4 cellular contexts compared by ENCODE assay signal in the genomic region with DNA sequence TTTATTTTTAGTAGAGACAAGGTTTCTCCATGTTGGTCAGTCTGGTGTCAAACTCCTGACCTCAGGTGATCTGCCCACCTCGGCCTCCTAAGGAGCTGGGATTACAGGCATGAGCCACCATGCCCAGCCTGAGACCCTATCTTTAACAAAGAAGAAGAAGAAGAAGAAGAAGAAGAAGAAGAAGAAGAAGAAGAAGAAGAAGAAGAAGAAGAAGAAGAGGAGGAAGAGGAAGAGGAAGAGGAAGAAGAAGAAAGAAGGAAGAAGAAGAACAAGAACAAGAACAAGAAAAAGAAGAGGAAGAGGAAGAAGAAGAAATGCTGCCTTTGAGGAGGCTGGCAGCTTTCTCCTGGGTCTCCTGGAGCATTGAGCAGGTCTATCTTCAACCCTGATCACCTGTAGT.
DNase-seq lines count a peak whose midpoint lies in the region; ATAC-seq, FAIRE-seq and TF ChIP-seq lines count a peak whose summit lies in the region.
"Not testable (repeated sequence)": the region's sequence is repeated elsewhere in the genome, so short reads cannot be mapped to it uniquely, and the experiment has no call there.

No MANE protein-coding gene starts in this region.

- POLR2A ChIA-PET in IMR-90 (lab: Charles Lee; ENCODE audit: unreplicated experiment): not testable (repeated sequence)
- POLR2A ChIA-PET in K562 (lab: Yijun Ruan, JAX): interaction anchor here (1.5 kb wide), 1 partner anchor 23 kb away, joined by 8 read pairs; no protein-coding TSS in a partner anchor

- peaks cover 22% of the 10 kb centered on the region for H3K4me1 ChIP-seq in IMR-90 (ENCODE audit: control insufficient read depth, insufficient read depth, low read length)
- H3K4me1 ChIP-seq in K562 (replicated peaks in 1 of 2; ENCODE audit: control insufficient read depth in 2 of 2, insufficient read depth in 2 of 2, low read length in 2 of 2); neutrophil (ENCODE audit: control insufficient read depth in 1 of 2, insufficient read depth in 1 of 2, low read depth in 1 of 2, low read length in 1 of 2): not testable (repeated sequence)

- TF ChIP-seq EP300 in K562 (IDR thresholded peaks at IDR 0.05; ENCODE audit: low read length): not testable (repeated sequence)

- not testable (repeated sequence) for H3K4me2 ChIP-seq in IMR-90 (ENCODE audit: low read depth, low read length); K562 (ENCODE audit: insufficient read depth, low read length)

- peak overlapping the region; percentile 13; the same call in 1 of the 2 replicates for H3K4ac ChIP-seq in IMR-90 (ENCODE audit: low read depth, low read length)

- H2BK15ac ChIP-seq in IMR-90 (ENCODE audit: low read depth, low read length): peak overlapping the region; percentile 42; the same call in 1 of the 3 replicates

- not testable (repeated sequence) for H2AK5ac ChIP-seq in IMR-90 (ENCODE audit: low read depth, low read length)

- intact Hi-C loops in IMR-90 (cut with micrococcal nuclease); activated T-helper 1 cell treated with anti-CD3 and anti-CD28 coated beads, Interleukin-12 subunit alpha, Interleukin-12 subunit beta, Interleukin-2, Interleukin-4 antibody, amounts not matched to agents 30 ng/mL and 10 ng/mL and 1 ng/mL, durations not matched to agents 14 hours and 24 hours and 36 hours (cut with micrococcal nuclease); K562 (cut with micrococcal nuclease): not testable (repeated sequence)

- H3K9me3 Mint-ChIP-seq in activated T-helper 1 cell treated with anti-CD3 and anti-CD28 coated beads, Interleukin-12 subunit alpha, Interleukin-12 subunit beta, Interleukin-2, Interleukin-4 antibody, amounts not matched to agents 30 ng/mL and 10 ng/mL and 1 ng/mL, durations not matched to agents 14 hours and 24 hours and 36 hours: not testable (repeated sequence)

- H3K9ac ChIP-seq in IMR-90 (ENCODE audit: low read depth, low read length); K562 (ENCODE audit: insufficient read depth in 1 of 2, low read depth in 2 of 2, low read length in 2 of 2): not testable (repeated sequence)

- not testable (repeated sequence) for H3K4me3 Mint-ChIP-seq in activated T-helper 1 cell treated with anti-CD3 and anti-CD28 coated beads, Interleukin-12 subunit alpha, Interleukin-12 subunit beta, Interleukin-2, Interleukin-4 antibody, amounts not matched to agents 30 ng/mL and 10 ng/mL and 1 ng/mL, durations not matched to agents 14 hours and 24 hours and 36 hours

- not testable (repeated sequence) for H3K4me3 ChIP-seq in IMR-90 (ENCODE audit: insufficient read depth, low read depth, low read length); K562; neutrophil (ENCODE audit: low read depth in 1 of 2, low read length in 1 of 2)

- H3K36me3 Mint-ChIP-seq in activated T-helper 1 cell treated with anti-CD3 and anti-CD28 coated beads, Interleukin-12 subunit alpha, Interleukin-12 subunit beta, Interleukin-2, Interleukin-4 antibody, amounts not matched to agents 30 ng/mL and 10 ng/mL and 1 ng/mL, durations not matched to agents 14 hours and 24 hours and 36 hours (ENCODE audit: low read depth): not testable (repeated sequence)

- not testable (repeated sequence) for H2AK9ac ChIP-seq in IMR-90 (replicated peaks; ENCODE audit: low read depth, low read length, poor library complexity)

- H2BK120ac ChIP-seq in IMR-90 (ENCODE audit: low read depth, low read length): peak overlapping the region; percentile 35; the same call in 1 of the 2 replicates

- H4K5ac ChIP-seq in IMR-90 (ENCODE audit: low read depth, low read length): not testable (repeated sequence)

- in situ Hi-C loops in IMR-90 (cut with MboI; ENCODE audit: low sequenced_read_pairs); K562 (cut with MboI): not testable (repeated sequence)

- not testable (repeated sequence) for H4K20me1 ChIP-seq in IMR-90 (ENCODE audit: insufficient read depth, low read length); K562 (replicated peaks; ENCODE audit: control insufficient read depth, insufficient read depth, low read length)

- not testable (repeated sequence) for H3K36me3 ChIP-seq in IMR-90 (ENCODE audit: control insufficient read depth, insufficient read depth, low read length); K562 (ENCODE audit: control insufficient read depth, insufficient read depth, low read length); neutrophil

- not testable (repeated sequence) for H3K9me3 ChIP-seq in IMR-90 (ENCODE audit: control insufficient read depth, insufficient read depth, low read length); K562 (replicated peaks; ENCODE audit: control insufficient read depth, insufficient read depth, low read depth, low read length); neutrophil

- peak overlapping the region; percentile 40; the same call in 1 of the 2 replicates for H3K14ac ChIP-seq in IMR-90 (replicated peaks; ENCODE audit: low read depth, low read length)

- not testable (repeated sequence) for H2AFZ ChIP-seq in IMR-90 (replicated peaks; ENCODE audit: low read length, poor library complexity); K562 (ENCODE audit: low read depth, low read length)

- H3K9me1 ChIP-seq in IMR-90 (ENCODE audit: insufficient read depth, low read length): peaks cover 19% of the 10 kb centered on the region
- H3K9me1 ChIP-seq in K562 (ENCODE audit: control insufficient read depth, insufficient read depth, low read length): not testable (repeated sequence)

- H3K4me1 Mint-ChIP-seq in activated T-helper 1 cell treated with anti-CD3 and anti-CD28 coated beads, Interleukin-12 subunit alpha, Interleukin-12 subunit beta, Interleukin-2, Interleukin-4 antibody, amounts not matched to agents 30 ng/mL and 10 ng/mL and 1 ng/mL, durations not matched to agents 14 hours and 24 hours and 36 hours (ENCODE audit: low read depth): not testable (repeated sequence)

- dilution Hi-C loops in IMR-90 (cut with HindIII; ENCODE audit: low sequenced_read_pairs, unreplicated experiment): not testable (repeated sequence)

- not testable (repeated sequence) for H3K18ac ChIP-seq in IMR-90 (ENCODE audit: low read depth, low read length)

- DNase-seq in IMR-90; activated T-helper 1 cell treated with anti-CD3 and anti-CD28 coated beads, Interleukin-12 subunit alpha, Interleukin-12 subunit beta, Interleukin-2, Interleukin-4 antibody, amounts not matched to agents 30 ng/mL and 10 ng/mL and 1 ng/mL, durations not matched to agents 14 hours and 24 hours and 36 hours (ENCODE audit: low spot score); K562 (ENCODE audit: extremely low read depth in 1 of 4, low spot score in 3 of 4): not testable (repeated sequence)

- H4K8ac ChIP-seq in IMR-90 (ENCODE audit: low read depth in 2 of 2, low read length in 2 of 2): not testable (repeated sequence)

- H3K79me1 ChIP-seq in IMR-90 (ENCODE audit: low read depth in 1 of 2, low read length in 2 of 2): not testable (repeated sequence)

- not testable (repeated sequence) for H3K23ac ChIP-seq in IMR-90 (ENCODE audit: low read depth, low read length)

- H4K91ac ChIP-seq in IMR-90 (ENCODE audit: insufficient read depth, low read depth, low read length): not testable (repeated sequence)

- WGBS in IMR-90 (ENCODE audit: extremely low coverage in 2 of 2, insufficient read length in 1 of 2), 2 experiments: no CpG with 5 or more reads among the region's 1 CpG
- 0% methylated on average over 1 of the region's 1 CpG for WGBS in K562 (ENCODE audit: insufficient coverage, low coverage, missing lambda C conversion rate)

- not testable (repeated sequence) for FAIRE-seq in K562 (lab: Jason Lieb, UNC)

- not testable (repeated sequence) for ATAC-seq in IMR-90 (ENCODE audit: low read depth); K562

- CTCF ChIA-PET in IMR-90 (lab: Yijun Ruan, JAX); K562 (lab: Yijun Ruan, JAX; ENCODE audit: low intra/inter-chr PET ratio): not testable (repeated sequence)

- H3K27me3 Mint-ChIP-seq in activated T-helper 1 cell treated with anti-CD3 and anti-CD28 coated beads, Interleukin-12 subunit alpha, Interleukin-12 subunit beta, Interleukin-2, Interleukin-4 antibody, amounts not matched to agents 30 ng/mL and 10 ng/mL and 1 ng/mL, durations not matched to agents 14 hours and 24 hours and 36 hours (ENCODE audit: insufficient read depth): peaks cover 16% of the 10 kb centered on the region

- TF ChIP-seq RAD21 in IMR-90 (IDR thresholded peaks at IDR 0.05; ENCODE audit: low read length); K562 (CRISPR knock-in tag; conservative IDR thresholded peaks at IDR 0.05 in 1 of 2, IDR thresholded peaks at IDR 0.05 in 1 of 2): not testable (repeated sequence)

- not testable (repeated sequence) for H3K79me2 ChIP-seq in K562 (ENCODE audit: control insufficient read depth, insufficient read depth, low read length)

- H2BK20ac ChIP-seq in IMR-90 (ENCODE audit: low read depth, low read length): peak overlapping the region; percentile 63; the same call in 1 of the 2 replicates

- peak overlapping the region; percentile 50 for H3K27ac Mint-ChIP-seq in activated T-helper 1 cell treated with anti-CD3 and anti-CD28 coated beads, Interleukin-12 subunit alpha, Interleukin-12 subunit beta, Interleukin-2, Interleukin-4 antibody, amounts not matched to agents 30 ng/mL and 10 ng/mL and 1 ng/mL, durations not matched to agents 14 hours and 24 hours and 36 hours

- not testable (repeated sequence) for H3K56ac ChIP-seq in IMR-90 (ENCODE audit: extremely low read depth, insufficient read depth, low read length)

- H3K27me3 ChIP-seq in IMR-90 (ENCODE audit: control insufficient read depth, insufficient read depth, low read length); neutrophil: not testable (repeated sequence)
- H3K27me3 ChIP-seq in K562 (ENCODE audit: control insufficient read depth in 2 of 2, insufficient read depth in 2 of 2, low read length in 2 of 2): peaks cover 42 to 55% of the 10 kb centered on the region in 2 experiments

- H3K27ac ChIP-seq in IMR-90 (ENCODE audit: insufficient read depth, low read length); K562 (ENCODE audit: extremely low read depth, low read depth, low read length): not testable (repeated sequence)
- peak overlapping the region; percentile 34 for H3K27ac ChIP-seq in neutrophil

- not testable (repeated sequence) for H2BK5ac ChIP-seq in IMR-90 (ENCODE audit: low read depth, low read length, poor library complexity, severe bottlenecking)

- not testable (repeated sequence) for BruUV-seq in IMR-90 (replicated peaks; lab: Mats Ljungman, UMichigan); K562 (replicated peaks; lab: Mats Ljungman, UMichigan)

- TF ChIP-seq CTCF in IMR-90 (conservative IDR thresholded peaks at IDR 0.05; ENCODE audit: low read depth, low read length); K562 (IDR thresholded peaks at IDR 0.05 in 2 of 3, conservative IDR thresholded peaks at IDR 0.05 in 1 of 3; ENCODE audit: insufficient read depth in 2 of 3, low read depth in 1 of 3, low read length in 3 of 3); neutrophil (IDR thresholded peaks at IDR 0.05): not testable (repeated sequence)

- TF ChIP-seq POLR2A in IMR-90 (IDR thresholded peaks at IDR 0.05; ENCODE audit: low read depth, low read length); K562 (conservative IDR thresholded peaks at IDR 0.05): not testable (repeated sequence)
